Comparison of ENCODE assay signal across 14 cellular contexts in genomic region chr2:152046940-152047339, GRCh38. TPM values are rescaled to one million over a fixed set of nuclear protein-coding genes. Genes with fewer than 3 reads are reported as not detected.
A peak's percentile ranks its signal among the peaks of the same experiment; 100 is the strongest.
DNase-seq lines count a peak whose midpoint lies in the region; ATAC-seq and TF ChIP-seq lines count a peak whose summit lies in the region.
"Had no signal": no experiment of that assay in that cellular context is flagged by ENCODE, and none has a peak within 500 bp of the region (broad histone marks: within the 10 kb centered on the region; RNA-seq: fewer than 3 reads in every experiment).

No MANE protein-coding gene starts in this region.

- no peaks in the 10 kb centered on the region for H3K27me3 ChIP-seq in right cardiac atrium (ENCODE audit: control insufficient read depth, insufficient read depth)

- H3K36me3 Mint-ChIP-seq in mesothelial cell of epicardium, result no peaks in the 10 kb centered on the region
- H3K36me3 Mint-ChIP-seq in activated T-helper 17 cell treated with anti-CD3 and anti-CD28 coated beads, Interleukin-2, amount 50 U/mL, for 72 hours (ENCODE audit: low read depth), result no peaks in the 10 kb centered on the region

- H3K9me3 Mint-ChIP-seq in mesothelial cell of epicardium, result no peaks in the 10 kb centered on the region
- no peaks in the 10 kb centered on the region for H3K9me3 Mint-ChIP-seq in activated T-helper 17 cell treated with anti-CD3 and anti-CD28 coated beads, Interleukin-2, amount 50 U/mL, for 72 hours

- peaks cover 4% of the 10 kb centered on the region for H3K27me3 Mint-ChIP-seq in mesothelial cell of epicardium (ENCODE audit: low read depth)
- peaks cover 6% of the 10 kb centered on the region for H3K27me3 Mint-ChIP-seq in activated T-helper 17 cell treated with anti-CD3 and anti-CD28 coated beads, Interleukin-2, amount 50 U/mL, for 72 hours

- intact Hi-C loops in right cardiac atrium (cut with DNase I), result loop anchor here in 1 of 4 donors (10.0 kb wide), 1 partner anchor 108 kb away; no protein-coding TSS in a partner anchor

- DNase-seq in CD1c-positive myeloid dendritic cell (ENCODE audit: extremely low spot score) (peak; percentile 84), mesothelial cell of epicardium (ENCODE audit: low spot score in 2 of 2, unreplicated experiment in 2 of 2) (no peak), right cardiac atrium (no peak), NCI-H1417 (lab: John Stamatoyannopoulos, UW) (no peak)
- DNase-seq: activated T-cell treated with anti-CD3 and anti-CD28 coated beads, Interleukin-2, amount 50 U/mL, for 48 hours; cerebellar nuclear complex; KG1; midbrain; NCI-H69; T-helper 17 cell had no signal

- no peak for TF ChIP-seq CTCF in mesothelial cell of epicardium (IDR thresholded peaks at IDR 0.05; ENCODE audit: unreplicated experiment)

- WGBS in right cardiac atrium, result 74% methylated on average over 4 of the region's 4 CpGs

- H3K4me1 Mint-ChIP-seq in mesothelial cell of epicardium, result peaks cover 9% of the 10 kb centered on the region
- no peaks in the 10 kb centered on the region for H3K4me1 Mint-ChIP-seq in activated T-helper 17 cell treated with anti-CD3 and anti-CD28 coated beads, Interleukin-2, amount 50 U/mL, for 72 hours

- no peaks in the 10 kb centered on the region for H3K4me1 ChIP-seq in right cardiac atrium (ENCODE audit: control insufficient read depth, insufficient read depth, low read length)

- ATAC-seq in GM19324 (IDR thresholded peaks at IDR 0.05; ENCODE audit: low FRiP score, unreplicated experiment) (peak; percentile 55), HG02798 (IDR thresholded peaks at IDR 0.05; ENCODE audit: poor library complexity, unreplicated experiment) (peak; percentile 58), HG03571 (IDR thresholded peaks at IDR 0.05; ENCODE audit: unreplicated experiment) (peak; percentile 50), right cardiac atrium (no peak)
- no peak for ATAC-seq in activated T-helper 17 cell treated with anti-CD3 and anti-CD28 coated beads, Interleukin-2, amount 50 U/mL, for 72 hours (replicated peaks)
- ATAC-seq: T-helper 17 cell had no signal

- H3K9me3 ChIP-seq in right cardiac atrium (ENCODE audit: control insufficient read depth, low read length), result no peaks in the 10 kb centered on the region

- H3K27ac ChIP-seq in right cardiac atrium (ENCODE audit: low read length), result no peak overlapping the region

- H3K27ac Mint-ChIP-seq in mesothelial cell of epicardium, result no peak overlapping the region
- no peak overlapping the region for H3K27ac Mint-ChIP-seq in activated T-helper 17 cell treated with anti-CD3 and anti-CD28 coated beads, Interleukin-2, amount 50 U/mL, for 72 hours
- H3K27ac Mint-ChIP-seq: T-helper 17 cell had no signal

- no peak overlapping the region for H3K4me3 Mint-ChIP-seq in mesothelial cell of epicardium
- no peak overlapping the region for H3K4me3 Mint-ChIP-seq in activated T-helper 17 cell treated with anti-CD3 and anti-CD28 coated beads, Interleukin-2, amount 50 U/mL, for 72 hours
- H3K4me3 Mint-ChIP-seq: T-helper 17 cell had no signal

- no peak overlapping the region for H3K4me3 ChIP-seq in right cardiac atrium (ENCODE audit: low read length)

RNA-seq across cellular contexts. Expression of gene CACNB4, which starts 51.9 kb away (rescaled TPM):
- total RNA-seq in mesothelial cell of epicardium (3.3 to 4.1 TPM (median 3.5 TPM) in 3 replicates), right cardiac atrium (1 to 10 TPM in 1 of 4 donors, under 1 TPM in 3; 0.57 to 1.5 (median 0.93) TPM)
- 0.25 TPM for polyA plus RNA-seq in right cardiac atrium
- total RNA-seq in activated T-helper 17 cell treated with anti-CD3 and anti-CD28 coated beads, Interleukin-2, amount 50 U/mL, for 72 hours, result under 1 TPM; 0.16 to 0.32 TPM

Comparison
In these comparisons a context has a peak if more than half of its experiments do, and no peak if none do; other contexts are left out.
1. ATAC-seq: peak in GM19324 (single experiment), HG02798 (single experiment) and HG03571 (single experiment); none in right cardiac atrium (0 of 2) and activated T-helper 17 cell treated with anti-CD3 and anti-CD28 coated beads, Interleukin-2, amount 50 U/mL, for 72 hours (single experiment).